ENCODE assay signal across 8 cellular contexts in genomic region chr19:56567274-56568120, GRCh38. TPM values are rescaled to one million over a fixed set of nuclear protein-coding genes. Genes with fewer than 3 reads are reported as not detected.
A peak's percentile ranks its signal among the peaks of the same experiment; 100 is the strongest.
DNase-seq lines count a peak whose midpoint lies in the region; ATAC-seq and TF ChIP-seq lines count a peak whose summit lies in the region.

Gene ZNF470, plus strand, starts transcription at chr19:56567468. Its CDS starts 2,844 bp downstream, at chr19:56570312.

- peak within 1 kb of the TSS; percentile 97 for H3K4me3 ChIP-seq in CD8-positive, alpha-beta T cell (ENCODE audit: low read depth, low read length)
- H3K4me3 ChIP-seq in Peyer's patch, result peak within 1 kb of the TSS; percentile 72 to 85 (median 81)

- peaks cover 33% of the 10 kb centered on the region for H3K9me3 ChIP-seq in CD8-positive, alpha-beta T cell (ENCODE audit: low read length)
- peaks cover 0 to 71% (median 8%) of the 10 kb centered on the region in 4 donors for H3K9me3 ChIP-seq in Peyer's patch

- H3K27me3 Mint-ChIP-seq in CD8-positive, alpha-beta T cell (ENCODE audit: low read depth), result no peaks in the 10 kb centered on the region
- H3K27me3 Mint-ChIP-seq in naive thymus-derived CD8-positive, alpha-beta T cell, result no peaks in the 10 kb centered on the region
- no peaks in the 10 kb centered on the region for H3K27me3 Mint-ChIP-seq in stimulated activated memory B cell treated with anti-CD40 and anti-IgM and Interleukin-4, amounts not matched to agents 10 μg/mL and 1 μg/mL and 100 μg/mL, for 72 hours

- H3K4me1 ChIP-seq in CD8-positive, alpha-beta T cell (ENCODE audit: insufficient read depth, low read length), result peaks cover 6% of the 10 kb centered on the region
- H3K4me1 ChIP-seq in Peyer's patch, result peaks cover 0 to 6% (median 0%) of the 10 kb centered on the region in 4 donors

- no peak for TF ChIP-seq CTCF in CD8-positive, alpha-beta T cell (IDR thresholded peaks at IDR 0.05)
- TF ChIP-seq CTCF in Peyer's patch (IDR thresholded peaks at IDR 0.05), result no peak

- peak; percentile 97 for ATAC-seq in CD8-positive, alpha-beta T cell
- peak; percentile 97 for ATAC-seq in GM19463 (IDR thresholded peaks at IDR 0.05; ENCODE audit: unreplicated experiment)
- peak; percentile 95 to 97 for ATAC-seq in naive thymus-derived CD8-positive, alpha-beta T cell
- ATAC-seq in stimulated activated memory B cell treated with anti-CD40 and anti-IgM and Interleukin-4, amounts not matched to agents 10 μg/mL and 1 μg/mL and 100 μg/mL, for 72 hours, result peak; percentile 100

- peak within 1 kb of the TSS; percentile 98 for H3K4me3 Mint-ChIP-seq in CD8-positive, alpha-beta T cell
- peak within 1 kb of the TSS; percentile 92 to 99 (median 94) for H3K4me3 Mint-ChIP-seq in naive thymus-derived CD8-positive, alpha-beta T cell
- H3K4me3 Mint-ChIP-seq in stimulated activated memory B cell treated with anti-CD40 and anti-IgM and Interleukin-4, amounts not matched to agents 10 μg/mL and 1 μg/mL and 100 μg/mL, for 72 hours, result peak within 1 kb of the TSS; percentile 83

- CTCF ChIA-PET in CD8-positive, alpha-beta T cell (lab: Charles Lee), result no interaction called here

- H3K36me3 Mint-ChIP-seq in CD8-positive, alpha-beta T cell, result peaks cover 74% of the 10 kb centered on the region
- H3K36me3 Mint-ChIP-seq in naive thymus-derived CD8-positive, alpha-beta T cell, result peaks cover 38 to 76% (median 49%) of the 10 kb centered on the region in 3 donors
- peaks cover 61% of the 10 kb centered on the region for H3K36me3 Mint-ChIP-seq in stimulated activated memory B cell treated with anti-CD40 and anti-IgM and Interleukin-4, amounts not matched to agents 10 μg/mL and 1 μg/mL and 100 μg/mL, for 72 hours

- POLR2A ChIA-PET in CD8-positive, alpha-beta T cell (lab: Charles Lee), result no interaction called here
- POLR2A ChIA-PET in naive thymus-derived CD8-positive, alpha-beta T cell (lab: Charles Lee), result interaction anchor here (0.6 to 1.7 kb wide), 4 partner anchors 27 to 609 kb away, joined by 3 to 5 read pairs (median 4); partner anchors contain the start of genes ZNF583 and ZNF71

- TF ChIP-seq POLR2A in Peyer's patch (IDR thresholded peaks at IDR 0.05), result peak in 1 of 2 donors; percentile 49

- intact Hi-C loops in CD8-positive, alpha-beta T cell (cut with DNase I, micrococcal nuclease), result loop anchor here (1.0 to 10.0 kb wide), 10 partner anchors 28 to 1707 kb away; partner anchors contain the start of genes ZFP28 (in 2 of the 2), ZNF582 (in 2 of the 2), ZNF71 (in 2 of the 2) and ZNF583 (in 1 of the 2)

- H3K9me3 Mint-ChIP-seq in CD8-positive, alpha-beta T cell, result peaks cover 47% of the 10 kb centered on the region
- H3K9me3 Mint-ChIP-seq in naive thymus-derived CD8-positive, alpha-beta T cell, result peaks cover 6 to 93% (median 35%) of the 10 kb centered on the region in 9 donors
- H3K9me3 Mint-ChIP-seq in stimulated activated memory B cell treated with anti-CD40 and anti-IgM and Interleukin-4, amounts not matched to agents 10 μg/mL and 1 μg/mL and 100 μg/mL, for 72 hours, result peaks cover 25% of the 10 kb centered on the region

- peaks cover 22% of the 10 kb centered on the region for H3K4me1 Mint-ChIP-seq in CD8-positive, alpha-beta T cell (ENCODE audit: low read depth)
- peaks cover 2 to 24% (median 18%) of the 10 kb centered on the region in 4 donors for H3K4me1 Mint-ChIP-seq in naive thymus-derived CD8-positive, alpha-beta T cell
- peaks cover 11% of the 10 kb centered on the region for H3K4me1 Mint-ChIP-seq in stimulated activated memory B cell treated with anti-CD40 and anti-IgM and Interleukin-4, amounts not matched to agents 10 μg/mL and 1 μg/mL and 100 μg/mL, for 72 hours

- peak; percentile 71 to 92 (median 86) for DNase-seq in CD8-positive, alpha-beta T cell
- DNase-seq in HPDE6-E6E7 (ENCODE audit: extremely low spot score), result peak; percentile 88
- DNase-seq in Peyer's patch, result peak; percentile 94 to 98 (median 96)
- DNase-seq in activated T-helper 9 cell treated with anti-CD3 and anti-CD28 coated beads, Interleukin-2, amount 50 U/mL, for 16 hours (ENCODE audit: low read depth), result peak; percentile 80
- DNase-seq in fibroblast of peridontal ligament (ENCODE audit: extremely low read depth), result peak; percentile 85
- DNase-seq in naive thymus-derived CD8-positive, alpha-beta T cell, result peak; percentile 75 to 93 (median 84)

- peaks cover 13% of the 10 kb centered on the region for H3K36me3 ChIP-seq in CD8-positive, alpha-beta T cell (ENCODE audit: insufficient read depth, low read length)
- peaks cover 0 to 31% (median 0%) of the 10 kb centered on the region in 3 donors for H3K36me3 ChIP-seq in Peyer's patch

- H3K27me3 ChIP-seq in CD8-positive, alpha-beta T cell (ENCODE audit: insufficient read depth, low read length), result no peaks in the 10 kb centered on the region
- H3K27me3 ChIP-seq in Peyer's patch, result no peaks in the 10 kb centered on the region

- H3K27ac Mint-ChIP-seq in CD8-positive, alpha-beta T cell, result peak within 1 kb of the TSS; percentile 84
- peak within 1 kb of the TSS; percentile 79 to 95 (median 91) for H3K27ac Mint-ChIP-seq in naive thymus-derived CD8-positive, alpha-beta T cell
- peak within 1 kb of the TSS; percentile 87 for H3K27ac Mint-ChIP-seq in stimulated activated memory B cell treated with anti-CD40 and anti-IgM and Interleukin-4, amounts not matched to agents 10 μg/mL and 1 μg/mL and 100 μg/mL, for 72 hours

- H3K27ac ChIP-seq in CD8-positive, alpha-beta T cell (ENCODE audit: low read depth, low read length), result peak within 1 kb of the TSS; percentile 61
- H3K27ac ChIP-seq in Peyer's patch, result peak within 1 kb of the TSS; percentile 73 to 86 (median 83)

RNA-seq across cellular contexts. Expression of gene ZNF470, which starts in this region (rescaled TPM):
- total RNA-seq in CD8-positive, alpha-beta T cell, result 1 to 10 TPM in 1 of 2 experiments, under 1 TPM in 1; 0.33 to 1.1 TPM
- 1 to 10 TPM in 3 of 4 donors, under 1 TPM in 1; 0.53 to 7.4 (median 3.0) TPM for total RNA-seq in Peyer's patch
- total RNA-seq in naive thymus-derived CD8-positive, alpha-beta T cell, result 1 to 10 TPM; 8.5 to 9.0 TPM
- 1 to 10 TPM; 1.7 to 3.4 (median 1.8) TPM for polyA plus RNA-seq in naive thymus-derived CD8-positive, alpha-beta T cell

Comparison
In these comparisons a context has a peak if more than half of its experiments do, and no peak if none do; other contexts are left out.
1. Peak in every context shown above with its lines: DNase-seq, ATAC-seq, H3K4me3 ChIP-seq and H3K27ac ChIP-seq.